In genomic region chr7:73647725-73648592, GRCh38 we compare ENCODE assay signal across 8 cellular contexts. TPM values are rescaled to one million over a fixed set of nuclear protein-coding genes. Genes with fewer than 3 reads are reported as not detected.
DNase-seq lines count a peak whose midpoint lies in the region; ATAC-seq, FAIRE-seq and TF ChIP-seq lines count a peak whose summit lies in the region.

No MANE protein-coding gene starts in this region.

- peaks cover 56% of the 10 kb centered on the region for H3K27me3 Mint-ChIP-seq in activated CD4-positive, alpha-beta T cell treated with anti-CD3 and anti-CD28 coated beads, Interleukin-2, amount 10 ng/mL, durations not matched to agents 24 days and 14 days

- H3K36me3 ChIP-seq in A673 (ENCODE audit: insufficient read depth, low read length, poor library complexity, severe bottlenecking) (no peaks in the 10 kb centered on the region), esophagus squamous epithelium (no peaks in the 10 kb centered on the region), pancreas (no peaks in the 10 kb centered on the region)

- intact Hi-C loops in A673 (cut with micrococcal nuclease; ENCODE audit: unreplicated experiment) (loop anchor here (1.0 kb wide), 1 partner anchor 12 kb away; no protein-coding TSS in a partner anchor), esophagus squamous epithelium (cut with DNase I) (no loop called here), pancreas (cut with DNase I) (no loop called here)
- intact Hi-C loops in activated CD4-positive, alpha-beta T cell treated with anti-CD3 and anti-CD28 coated beads, Interleukin-2, amount 10 ng/mL, durations not matched to agents 24 days and 14 days (cut with micrococcal nuclease) = loop anchor here (5.0 kb wide), 1 partner anchor 41 kb away; no protein-coding TSS in a partner anchor

- DNase-seq in A673 (ENCODE audit: low spot score) (no peak), HEK293T (ENCODE audit: extremely low spot score) (peak; percentile 66), esophagus squamous epithelium (lab: John Stamatoyannopoulos, UW) (no peak), pancreas (peak in 5 of 6 donors; percentile 30 to 73 (median 52)), hepatic stellate cell (ENCODE audit: low spot score) (no peak), glomerular visceral epithelial cell (ENCODE audit: extremely low spot score) (no peak), urothelium cell line (ENCODE audit: low spot score) (no peak)
- DNase-seq in activated CD4-positive, alpha-beta T cell treated with anti-CD3 and anti-CD28 coated beads, Interleukin-2, amount 10 ng/mL, durations not matched to agents 24 days and 14 days = peak; percentile 68

- no peak for FAIRE-seq in pancreas (lab: Jason Lieb, UNC)
- no peak for FAIRE-seq in urothelium cell line (lab: Jason Lieb, UNC)

- peaks cover 10% of the 10 kb centered on the region for H3K4me1 Mint-ChIP-seq in activated CD4-positive, alpha-beta T cell treated with anti-CD3 and anti-CD28 coated beads, Interleukin-2, amount 10 ng/mL, durations not matched to agents 24 days and 14 days

- BruUV-seq in A673 (replicated peaks; lab: Mats Ljungman, UMichigan) = no TSS peak

- H3K4me1 ChIP-seq in A673 (ENCODE audit: insufficient read depth, low read length, poor library complexity, severe bottlenecking) = peaks cover 10% of the 10 kb centered on the region
- H3K4me1 ChIP-seq in esophagus squamous epithelium = peaks cover 4 to 19% (median 8%) of the 10 kb centered on the region in 3 donors
- no peaks in the 10 kb centered on the region for H3K4me1 ChIP-seq in pancreas

- H3K27me3 ChIP-seq in A673 (replicated peaks; ENCODE audit: insufficient read depth, low read depth, low read length, poor library complexity) (peaks cover 8% of the 10 kb centered on the region), esophagus squamous epithelium (peaks cover 6 to 100% (median 12%) of the 10 kb centered on the region in 4 donors), pancreas (no peaks in the 10 kb centered on the region)

- no peaks in the 10 kb centered on the region for H3K9me3 Mint-ChIP-seq in activated CD4-positive, alpha-beta T cell treated with anti-CD3 and anti-CD28 coated beads, Interleukin-2, amount 10 ng/mL, durations not matched to agents 24 days and 14 days

- ATAC-seq in pancreas = peak; percentile 77 to 90 (median 84)

- H3K36me3 Mint-ChIP-seq in activated CD4-positive, alpha-beta T cell treated with anti-CD3 and anti-CD28 coated beads, Interleukin-2, amount 10 ng/mL, durations not matched to agents 24 days and 14 days (ENCODE audit: low read depth) = no peaks in the 10 kb centered on the region

- H3K4me3 ChIP-seq in A673 (ENCODE audit: low read depth, low read length, poor library complexity, severe bottlenecking) = peak overlapping the region; percentile 62
- H3K4me3 ChIP-seq in esophagus squamous epithelium = peak overlapping the region; percentile 5 to 64 (median 40)
- peak overlapping the region in 3 of 4 donors; percentile 15 to 55 (median 43) for H3K4me3 ChIP-seq in pancreas

- TF ChIP-seq CTCF in A673 (conservative IDR thresholded peaks at IDR 0.05; ENCODE audit: low read depth, low read length) = peak; percentile 16; the same call in 1 of the 2 replicates
- peak in 1 of 6 experiments; percentile 8 for TF ChIP-seq CTCF in esophagus squamous epithelium (IDR thresholded peaks at IDR 0.05)
- no peak for TF ChIP-seq CTCF in pancreas (IDR thresholded peaks at IDR 0.05)

- POLR2A ChIA-PET in A673 (lab: Charles Lee; ENCODE audit: low non-redundant PET) = no interaction called here
- POLR2A ChIA-PET in HEK293T (lab: Yijun Ruan, JAX) = no interaction called here

- CTCF ChIA-PET in A673 (lab: Charles Lee) (no interaction called here), HEK293T (lab: Yijun Ruan, JAX) (no interaction called here)

- H3K27ac ChIP-seq in A673 (ENCODE audit: low read depth, low read length, poor library complexity, severe bottlenecking) (no peak overlapping the region), esophagus squamous epithelium (no peak overlapping the region), pancreas (no peak overlapping the region)

- no peak for TF ChIP-seq POLR2A in esophagus squamous epithelium (IDR thresholded peaks at IDR 0.05)

- peak overlapping the region; percentile 44 for H3K4me3 Mint-ChIP-seq in activated CD4-positive, alpha-beta T cell treated with anti-CD3 and anti-CD28 coated beads, Interleukin-2, amount 10 ng/mL, durations not matched to agents 24 days and 14 days

- H3K9me3 ChIP-seq in A673 (ENCODE audit: low read depth, low read length, poor library complexity, severe bottlenecking) = no peaks in the 10 kb centered on the region
- no peaks in the 10 kb centered on the region for H3K9me3 ChIP-seq in esophagus squamous epithelium
- H3K9me3 ChIP-seq in pancreas = no peaks in the 10 kb centered on the region

- 5% methylated on average over 5 of the region's 62 CpGs for WGBS in esophagus squamous epithelium, 2 donors
- WGBS in pancreas, 2 donors = 2% methylated on average over 39 to 62 of the region's 62 CpGs

- H3K27ac Mint-ChIP-seq in activated CD4-positive, alpha-beta T cell treated with anti-CD3 and anti-CD28 coated beads, Interleukin-2, amount 10 ng/mL, durations not matched to agents 24 days and 14 days = no peak overlapping the region

TF ChIP-seq in HEK293T, 16 proteins besides CTCF, POLR2A, EP300 and RAD21:
- TF ChIP-seq ARNT (IDR thresholded peaks at IDR 0.05) (no peak), FOXK2 (IDR thresholded peaks at IDR 0.05) (no peak), BHLHE40 (IDR thresholded peaks at IDR 0.05; ENCODE audit: borderline replicate concordance) (no peak), PKNOX1 (IDR thresholded peaks at IDR 0.05) (no peak), TARDBP (IDR thresholded peaks at IDR 0.05) (no peak), SP1 (IDR thresholded peaks at IDR 0.05) (no peak), CTBP1 (IDR thresholded peaks at IDR 0.05; ENCODE audit: borderline replicate concordance) (no peak)

RNA-seq across cellular contexts. Expression of gene VPS37D, which starts 19.7 kb away (rescaled TPM):
- 8.7 and 10.1 TPM in 2 replicates for total RNA-seq in A673 (2021)
- total RNA-seq in activated CD4-positive, alpha-beta T cell treated with anti-CD3 and anti-CD28 coated beads, Interleukin-2, amount 10 ng/mL, durations not matched to agents 24 days and 14 days = 0.40 and 0.47 TPM in 2 replicates
- total RNA-seq in esophagus squamous epithelium = 1 to 10 TPM in 1 of 4 donors, under 1 TPM in 1, not detected in 2; 0.97 to 1.3 TPM
- total RNA-seq in pancreas = 1 to 10 TPM; 2.6 to 3.9 (median 2.9) TPM
- polyA plus RNA-seq in pancreas = 1 to 10 TPM; 4.5 to 8.2 TPM

RNA-seq across cellular contexts. Expression of gene MLXIPL, which starts 23.6 kb away (rescaled TPM):
- total RNA-seq in A673 (2021) (17.4 and 20.6 TPM in 2 replicates), esophagus squamous epithelium (10 to 100 TPM in 1 of 4 donors, 1 to 10 TPM in 2, under 1 TPM in 1; 0.53 to 13.5 (median 2.9) TPM), pancreas (10 to 100 TPM in 5 of 6 donors, 1 to 10 TPM in 1; 8.8 to 25.9 (median 19.5) TPM)
- not detected in 2 replicates for total RNA-seq in activated CD4-positive, alpha-beta T cell treated with anti-CD3 and anti-CD28 coated beads, Interleukin-2, amount 10 ng/mL, durations not matched to agents 24 days and 14 days
- polyA plus RNA-seq in pancreas = 100 to 1,000 TPM; 146 to 176 TPM

RNA-seq across cellular contexts. Expression of gene DNAJC30, which starts 35.3 kb away (rescaled TPM):
- total RNA-seq in A673 (2021) (11.1 and 11.8 TPM in 2 replicates), esophagus squamous epithelium (1 to 10 TPM; 2.7 to 5.7 (median 4.8) TPM), pancreas (1 to 10 TPM; 4.1 to 8.2 (median 5.6) TPM)
- total RNA-seq in activated CD4-positive, alpha-beta T cell treated with anti-CD3 and anti-CD28 coated beads, Interleukin-2, amount 10 ng/mL, durations not matched to agents 24 days and 14 days = 9.4 and 10.9 TPM in 2 replicates
- 1 to 10 TPM; 5.1 to 6.4 TPM for polyA plus RNA-seq in pancreas

RNA-seq across cellular contexts. Expression of gene BUD23, which starts 35.4 kb away (rescaled TPM):
- total RNA-seq in A673 (2021) (133 and 138 TPM in 2 replicates), esophagus squamous epithelium (10 to 100 TPM; 24.9 to 44.7 (median 42.6) TPM), pancreas (10 to 100 TPM; 26.9 to 36.8 (median 33.0) TPM)
- 133 TPM in 2 replicates for total RNA-seq in activated CD4-positive, alpha-beta T cell treated with anti-CD3 and anti-CD28 coated beads, Interleukin-2, amount 10 ng/mL, durations not matched to agents 24 days and 14 days
- 10 to 100 TPM; 46.7 to 62.9 TPM for polyA plus RNA-seq in pancreas

Comparison
In these comparisons a context has a peak if more than half of its experiments do, and no peak if none do; other contexts are left out.
1. DNase-seq: peak in HEK293T (single experiment), activated CD4-positive, alpha-beta T cell treated with anti-CD3 and anti-CD28 coated beads, Interleukin-2, amount 10 ng/mL, durations not matched to agents 24 days and 14 days (single experiment) and pancreas (5 of 6); none in A673 (single experiment), esophagus squamous epithelium (single experiment), hepatic stellate cell (single experiment), glomerular visceral epithelial cell (single experiment) and urothelium cell line (single experiment).
2. intact Hi-C loops: an anchor here in A673 (1.0 kb wide) and activated CD4-positive, alpha-beta T cell treated with anti-CD3 and anti-CD28 coated beads, Interleukin-2, amount 10 ng/mL, durations not matched to agents 24 days and 14 days (5.0 kb wide); none called in esophagus squamous epithelium and pancreas.
3. Peak in every context shown above with its lines, with median percentiles within 50 percentile points of each other: H3K4me3 ChIP-seq.